8 cellular contexts compared by ENCODE assay signal in the genomic region with DNA sequence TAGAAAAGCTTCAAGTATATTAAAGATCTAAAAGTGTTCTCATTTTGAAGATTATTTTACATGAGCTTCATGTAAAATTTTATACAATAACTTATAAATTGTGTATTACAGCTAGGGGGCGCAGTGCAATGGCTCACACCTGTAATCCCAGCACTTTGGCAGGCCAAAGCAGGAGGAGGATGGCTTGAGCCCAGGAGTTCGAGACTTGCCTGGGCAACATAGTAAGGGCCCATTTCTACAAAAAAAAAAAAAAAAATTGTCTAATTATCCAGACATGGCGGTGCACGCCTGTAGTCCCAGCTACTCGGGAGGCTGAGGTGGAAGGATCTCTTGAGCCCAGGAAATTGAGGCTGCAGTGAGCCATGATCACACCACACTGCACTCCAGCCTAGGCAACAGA. TPM values are rescaled to one million over a fixed set of nuclear protein-coding genes. Genes with fewer than 3 reads are reported as not detected.
A peak's percentile ranks its signal among the peaks of the same experiment; 100 is the strongest.
DNase-seq lines count a peak whose midpoint lies in the region; ATAC-seq, FAIRE-seq and TF ChIP-seq lines count a peak whose summit lies in the region.

No MANE protein-coding gene starts in this region.

- H3K27me3 Mint-ChIP-seq in T-cell: no peaks in the 10 kb centered on the region

- TF ChIP-seq CTCF in GM20000 (IDR thresholded peaks at IDR 0.05; ENCODE audit: extremely low read depth, missing control alignments): peak; percentile 34

- peak overlapping the region in 1 of 3 donors; percentile 13 for H3K4me3 Mint-ChIP-seq in T-cell

- no peak for FAIRE-seq in HTR-8/SVneo (lab: Jason Lieb, UNC)

- DNase-seq in CD1c-positive myeloid dendritic cell (ENCODE audit: extremely low spot score) (peak; percentile 55), GM20000 (ENCODE audit: low spot score) (no peak), T-cell (peak in 23 of 34 experiments; percentile 4 to 42 (median 26)), cerebellar cortex (ENCODE audit: low spot score) (peak; percentile 31), myocyte (ENCODE audit: low read depth) (peak; percentile 26), pons (ENCODE audit: low spot score) (no peak), HTR-8/SVneo (ENCODE audit: insufficient read length, low spot score) (no peak)

- CTCF ChIA-PET in T-cell (lab: Charles Lee): interaction anchor here (0.6 to 2.8 kb wide), 36 partner anchors 9 to 1131 kb away, joined by 3 to 28 read pairs (median 4); a partner anchor contains a TSS

- peaks cover 13 to 23% (median 20%) of the 10 kb centered on the region in 3 donors for H3K4me1 Mint-ChIP-seq in T-cell

- POLR2A ChIA-PET in T-cell (lab: Charles Lee): interaction anchor here (0.6 to 1.0 kb wide), 3 partner anchors 10 to 137 kb away, joined by 3 to 8 read pairs (median 4); no protein-coding TSS in a partner anchor

- ATAC-seq in T-cell (replicated peaks in 1 of 4) (peak in 3 of 4 experiments; percentile 52 to 65 (median 64)), GM21447 (IDR thresholded peaks at IDR 0.05; ENCODE audit: unreplicated experiment) (no peak)

- peaks cover 18% of the 10 kb centered on the region for H3K36me3 Mint-ChIP-seq in T-cell

- peak overlapping the region; percentile 61 to 73 for H3K27ac Mint-ChIP-seq in T-cell

- H3K9me3 Mint-ChIP-seq in T-cell: no peaks in the 10 kb centered on the region

RNA-seq across cellular contexts. Expression of a gene that starts 16.6 kb away (rescaled TPM):
- total RNA-seq in T-cell (10 to 100 TPM; 20.7 to 21.2 (median 21.1) TPM), myocyte (39.9 and 49.5 TPM in 2 replicates)
- 17.0 TPM for polyA plus RNA-seq in myocyte (2012)

Comparison
In these comparisons a context has a peak if more than half of its experiments do, and no peak if none do; other contexts are left out.
1. DNase-seq: peak in CD1c-positive myeloid dendritic cell (single experiment), T-cell (23 of 34), cerebellar cortex (single experiment) and myocyte (single experiment); none in GM20000 (single experiment), pons (single experiment) and HTR-8/SVneo (single experiment).